2 cellular contexts compared by ENCODE assay signal in the genomic region with DNA sequence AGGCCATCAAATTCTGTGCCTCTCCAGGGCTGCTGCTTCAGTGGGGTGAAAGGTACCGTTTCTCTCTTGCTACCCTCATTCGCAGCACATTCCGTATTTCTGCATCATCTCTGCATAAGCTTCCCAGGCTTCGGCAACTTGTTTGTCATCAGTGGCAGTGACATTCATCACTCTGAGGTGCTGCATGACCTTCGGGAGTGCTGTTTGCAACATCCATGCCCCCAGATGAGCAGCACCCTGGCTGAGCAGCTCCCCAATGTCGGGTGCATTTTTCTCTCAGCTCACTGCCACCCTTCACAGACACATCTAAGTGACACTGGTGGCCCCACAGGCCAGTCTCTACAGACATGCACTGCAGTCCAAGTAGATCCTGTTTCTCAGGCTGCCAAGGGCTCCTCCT.
TF ChIP-seq lines count a peak whose summit lies in the region.

No MANE protein-coding gene starts in this region.

TF ChIP-seq in SK-N-SH, 30 proteins besides CTCF, POLR2A, EP300 and RAD21:
- TF ChIP-seq, protein P1, sequence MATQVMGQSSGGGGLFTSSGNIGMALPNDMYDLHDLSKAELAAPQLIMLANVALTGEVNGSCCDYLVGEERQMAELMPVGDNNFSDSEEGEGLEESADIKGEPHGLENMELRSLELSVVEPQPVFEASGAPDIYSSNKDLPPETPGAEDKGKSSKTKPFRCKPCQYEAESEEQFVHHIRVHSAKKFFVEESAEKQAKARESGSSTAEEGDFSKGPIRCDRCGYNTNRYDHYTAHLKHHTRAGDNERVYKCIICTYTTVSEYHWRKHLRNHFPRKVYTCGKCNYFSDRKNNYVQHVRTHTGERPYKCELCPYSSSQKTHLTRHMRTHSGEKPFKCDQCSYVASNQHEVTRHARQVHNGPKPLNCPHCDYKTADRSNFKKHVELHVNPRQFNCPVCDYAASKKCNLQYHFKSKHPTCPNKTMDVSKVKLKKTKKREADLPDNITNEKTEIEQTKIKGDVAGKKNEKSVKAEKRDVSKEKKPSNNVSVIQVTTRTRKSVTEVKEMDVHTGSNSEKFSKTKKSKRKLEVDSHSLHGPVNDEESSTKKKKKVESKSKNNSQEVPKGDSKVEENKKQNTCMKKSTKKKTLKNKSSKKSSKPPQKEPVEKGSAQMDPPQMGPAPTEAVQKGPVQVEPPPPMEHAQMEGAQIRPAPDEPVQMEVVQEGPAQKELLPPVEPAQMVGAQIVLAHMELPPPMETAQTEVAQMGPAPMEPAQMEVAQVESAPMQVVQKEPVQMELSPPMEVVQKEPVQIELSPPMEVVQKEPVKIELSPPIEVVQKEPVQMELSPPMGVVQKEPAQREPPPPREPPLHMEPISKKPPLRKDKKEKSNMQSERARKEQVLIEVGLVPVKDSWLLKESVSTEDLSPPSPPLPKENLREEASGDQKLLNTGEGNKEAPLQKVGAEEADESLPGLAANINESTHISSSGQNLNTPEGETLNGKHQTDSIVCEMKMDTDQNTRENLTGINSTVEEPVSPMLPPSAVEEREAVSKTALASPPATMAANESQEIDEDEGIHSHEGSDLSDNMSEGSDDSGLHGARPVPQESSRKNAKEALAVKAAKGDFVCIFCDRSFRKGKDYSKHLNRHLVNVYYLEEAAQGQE (IDR thresholded peaks at IDR 0.05; ENCODE audit: low read depth, low read length) = no peak
- TF ChIP-seq, protein P2, sequence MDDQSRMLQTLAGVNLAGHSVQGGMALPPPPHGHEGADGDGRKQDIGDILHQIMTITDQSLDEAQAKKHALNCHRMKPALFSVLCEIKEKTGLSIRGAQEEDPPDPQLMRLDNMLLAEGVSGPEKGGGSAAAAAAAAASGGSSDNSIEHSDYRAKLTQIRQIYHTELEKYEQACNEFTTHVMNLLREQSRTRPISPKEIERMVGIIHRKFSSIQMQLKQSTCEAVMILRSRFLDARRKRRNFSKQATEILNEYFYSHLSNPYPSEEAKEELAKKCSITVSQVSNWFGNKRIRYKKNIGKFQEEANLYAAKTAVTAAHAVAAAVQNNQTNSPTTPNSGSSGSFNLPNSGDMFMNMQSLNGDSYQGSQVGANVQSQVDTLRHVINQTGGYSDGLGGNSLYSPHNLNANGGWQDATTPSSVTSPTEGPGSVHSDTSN (IDR thresholded peaks at IDR 0.05) = 0 out of 2 replicates have a peak, but pooled peaks have one; percentile 28

TF ChIP-seq in SK-N-SH treated with all-trans-retinoic acid at 6 μM for 48 hours, 23 proteins besides CTCF, POLR2A, EP300 and RAD21 (continued from another document):
- no peak for TF ChIP-seq ZFP30 (CRISPR knock-in tag; IDR thresholded peaks at IDR 0.05)
- TF ChIP-seq, protein P3, sequence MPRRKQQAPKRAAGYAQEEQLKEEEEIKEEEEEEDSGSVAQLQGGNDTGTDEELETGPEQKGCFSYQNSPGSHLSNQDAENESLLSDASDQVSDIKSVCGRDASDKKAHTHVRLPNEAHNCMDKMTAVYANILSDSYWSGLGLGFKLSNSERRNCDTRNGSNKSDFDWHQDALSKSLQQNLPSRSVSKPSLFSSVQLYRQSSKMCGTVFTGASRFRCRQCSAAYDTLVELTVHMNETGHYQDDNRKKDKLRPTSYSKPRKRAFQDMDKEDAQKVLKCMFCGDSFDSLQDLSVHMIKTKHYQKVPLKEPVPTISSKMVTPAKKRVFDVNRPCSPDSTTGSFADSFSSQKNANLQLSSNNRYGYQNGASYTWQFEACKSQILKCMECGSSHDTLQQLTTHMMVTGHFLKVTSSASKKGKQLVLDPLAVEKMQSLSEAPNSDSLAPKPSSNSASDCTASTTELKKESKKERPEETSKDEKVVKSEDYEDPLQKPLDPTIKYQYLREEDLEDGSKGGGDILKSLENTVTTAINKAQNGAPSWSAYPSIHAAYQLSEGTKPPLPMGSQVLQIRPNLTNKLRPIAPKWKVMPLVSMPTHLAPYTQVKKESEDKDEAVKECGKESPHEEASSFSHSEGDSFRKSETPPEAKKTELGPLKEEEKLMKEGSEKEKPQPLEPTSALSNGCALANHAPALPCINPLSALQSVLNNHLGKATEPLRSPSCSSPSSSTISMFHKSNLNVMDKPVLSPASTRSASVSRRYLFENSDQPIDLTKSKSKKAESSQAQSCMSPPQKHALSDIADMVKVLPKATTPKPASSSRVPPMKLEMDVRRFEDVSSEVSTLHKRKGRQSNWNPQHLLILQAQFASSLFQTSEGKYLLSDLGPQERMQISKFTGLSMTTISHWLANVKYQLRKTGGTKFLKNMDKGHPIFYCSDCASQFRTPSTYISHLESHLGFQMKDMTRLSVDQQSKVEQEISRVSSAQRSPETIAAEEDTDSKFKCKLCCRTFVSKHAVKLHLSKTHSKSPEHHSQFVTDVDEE (CRISPR knock-in tag; IDR thresholded peaks at IDR 0.05) = no peak
- TF ChIP-seq ZNF565 (CRISPR knock-in tag; conservative IDR thresholded peaks at IDR 0.05; ENCODE audit: low read depth) = no peak
- no peak for TF ChIP-seq TOX (CRISPR knock-in tag; IDR thresholded peaks at IDR 0.05; ENCODE audit: borderline replicate concordance)
- TF ChIP-seq, protein P4, sequence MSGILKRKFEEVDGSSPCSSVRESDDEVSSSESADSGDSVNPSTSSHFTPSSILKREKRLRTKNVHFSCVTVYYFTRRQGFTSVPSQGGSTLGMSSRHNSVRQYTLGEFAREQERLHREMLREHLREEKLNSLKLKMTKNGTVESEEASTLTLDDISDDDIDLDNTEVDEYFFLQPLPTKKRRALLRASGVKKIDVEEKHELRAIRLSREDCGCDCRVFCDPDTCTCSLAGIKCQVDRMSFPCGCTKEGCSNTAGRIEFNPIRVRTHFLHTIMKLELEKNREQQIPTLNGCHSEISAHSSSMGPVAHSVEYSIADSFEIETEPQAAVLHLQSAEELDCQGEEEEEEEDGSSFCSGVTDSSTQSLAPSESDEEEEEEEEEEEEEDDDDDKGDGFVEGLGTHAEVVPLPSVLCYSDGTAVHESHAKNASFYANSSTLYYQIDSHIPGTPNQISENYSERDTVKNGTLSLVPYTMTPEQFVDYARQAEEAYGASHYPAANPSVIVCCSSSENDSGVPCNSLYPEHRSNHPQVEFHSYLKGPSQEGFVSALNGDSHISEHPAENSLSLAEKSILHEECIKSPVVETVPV (CRISPR knock-in tag; IDR thresholded peaks at IDR 0.05) = no peak
